In the genomic region with DNA sequence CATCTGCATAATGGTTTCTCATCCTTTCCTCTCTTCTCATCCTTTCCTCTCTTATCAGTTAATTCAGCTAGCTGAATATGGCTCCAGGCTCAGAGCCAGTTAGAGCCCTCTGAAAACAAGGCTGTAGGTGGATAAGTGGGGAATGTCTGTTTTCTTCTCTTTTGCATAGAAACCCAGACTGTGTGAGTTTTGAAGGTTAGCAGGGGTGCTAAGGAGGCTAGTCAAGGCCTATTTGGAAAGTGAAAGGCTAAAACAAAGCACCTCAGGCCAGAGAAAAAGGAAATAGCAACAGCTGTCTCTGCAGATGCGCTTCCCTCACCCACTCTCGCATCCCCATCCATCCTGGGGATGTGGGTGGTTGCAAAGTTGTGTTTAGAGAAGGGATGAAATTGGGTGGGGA, we compare ENCODE assay signal across 1 cellular context.
TF ChIP-seq lines count a peak whose summit lies in the region.

No MANE protein-coding gene starts in this region.

TF ChIP-seq in H1, 55 proteins besides CTCF, POLR2A, EP300 and RAD21 (continued from another document):
- TF ChIP-seq CHD7 (IDR thresholded peaks at IDR 0.05; ENCODE audit: insufficient replicate concordance, low read length) = no peak
TF ChIP-seq in H1: peak in this region for 0.
